10 cellular contexts compared by ENCODE assay signal in genomic region chr18:49967171-49967570, GRCh38.
DNase-seq lines count a peak whose midpoint lies in the region; ATAC-seq and TF ChIP-seq lines count a peak whose summit lies in the region.
"Had no signal": no experiment of that assay in that cellular context is flagged by ENCODE, and none has a peak within 500 bp of the region (broad histone marks: within the 10 kb centered on the region; RNA-seq: fewer than 3 reads in every experiment).

No MANE protein-coding gene starts in this region.

- H3K27ac Mint-ChIP-seq in progenitor cell of endocrine pancreas (peak overlapping the region; percentile 50), WTC11 (no peak overlapping the region)
- H3K27ac Mint-ChIP-seq: activated CD8-positive, alpha-beta memory T cell treated with anti-CD3 and anti-CD28 coated beads, Interleukin-2, amount 10 ng/mL, durations not matched to agents 7 days and 5 days; stimulated activated naive B cell treated with anti-CD40 and anti-IgM and Interleukin-4, amounts not matched to agents 10 μg/mL and 1 μg/mL and 100 μg/mL, for 72 hours had no signal

- CTCF ChIA-PET in WTC11 (lab: Charles Lee): interaction anchor here (0.6 to 1.0 kb wide), 2 partner anchors 28 to 228 kb away, joined by 3 read pairs; partner anchors contain the start of gene MYO5B

- H3K36me3 ChIP-seq in OCI-LY3 (replicated peaks; ENCODE audit: low read depth, low read length): no peaks in the 10 kb centered on the region

- no peak overlapping the region for H3K4me3 Mint-ChIP-seq in progenitor cell of endocrine pancreas (ENCODE audit: low read depth)
- no peak overlapping the region for H3K4me3 Mint-ChIP-seq in WTC11
- H3K4me3 Mint-ChIP-seq: activated CD8-positive, alpha-beta memory T cell treated with anti-CD3 and anti-CD28 coated beads, Interleukin-2, amount 10 ng/mL, durations not matched to agents 7 days and 5 days; stimulated activated naive B cell treated with anti-CD40 and anti-IgM and Interleukin-4, amounts not matched to agents 10 μg/mL and 1 μg/mL and 100 μg/mL, for 72 hours had no signal

- H3K9me3 Mint-ChIP-seq in progenitor cell of endocrine pancreas (ENCODE audit: low read depth) (no peaks in the 10 kb centered on the region), WTC11 (no peaks in the 10 kb centered on the region)
- H3K9me3 Mint-ChIP-seq: stimulated activated naive B cell treated with anti-CD40 and anti-IgM and Interleukin-4, amounts not matched to agents 10 μg/mL and 1 μg/mL and 100 μg/mL, for 72 hours had no signal

- TF ChIP-seq CTCF in OCI-LY3 (IDR thresholded peaks at IDR 0.05; ENCODE audit: low read depth, low read length) (no peak), progenitor cell of endocrine pancreas (IDR thresholded peaks at IDR 0.05; ENCODE audit: unreplicated experiment) (no peak), WTC11 (IDR thresholded peaks at IDR 0.05) (no peak), omental fat pad (IDR thresholded peaks at IDR 0.05) (no peak)

- H3K27me3 Mint-ChIP-seq in progenitor cell of endocrine pancreas: no peaks in the 10 kb centered on the region
- no peaks in the 10 kb centered on the region for H3K27me3 Mint-ChIP-seq in WTC11 (ENCODE audit: low read depth)

- H3K9me3 ChIP-seq in OCI-LY3 (ENCODE audit: insufficient read depth, low read length): no peaks in the 10 kb centered on the region

- DNase-seq in progenitor cell of endocrine pancreas (ENCODE audit: low spot score, unreplicated experiment): no peak
- no peak for DNase-seq in WTC11 (ENCODE audit: low spot score)
- DNase-seq in omental fat pad (ENCODE audit: low spot score): no peak
- no peak for DNase-seq in NCI-H446 treated with DMSO at 0.1 percent for 48 hours (lab: John Stamatoyannopoulos, UW)
- DNase-seq: activated CD8-positive, alpha-beta memory T cell treated with anti-CD3 and anti-CD28 coated beads, Interleukin-2, amount 10 ng/mL, durations not matched to agents 7 days and 5 days; stimulated activated naive B cell treated with anti-CD40 and anti-IgM and Interleukin-4, amounts not matched to agents 10 μg/mL and 1 μg/mL and 100 μg/mL, for 72 hours had no signal

- H3K9ac ChIP-seq in OCI-LY3 (ENCODE audit: low read length): peak overlapping the region; percentile 8; the same call in 1 of the 2 replicates

- H3K4me1 Mint-ChIP-seq in progenitor cell of endocrine pancreas (ENCODE audit: low read depth): peaks cover 26% of the 10 kb centered on the region
- no peaks in the 10 kb centered on the region for H3K4me1 Mint-ChIP-seq in WTC11
- H3K4me1 Mint-ChIP-seq: activated CD8-positive, alpha-beta memory T cell treated with anti-CD3 and anti-CD28 coated beads, Interleukin-2, amount 10 ng/mL, durations not matched to agents 7 days and 5 days; stimulated activated naive B cell treated with anti-CD40 and anti-IgM and Interleukin-4, amounts not matched to agents 10 μg/mL and 1 μg/mL and 100 μg/mL, for 72 hours had no signal

- H3K79me2 ChIP-seq in OCI-LY3 (ENCODE audit: low read length): no peaks in the 10 kb centered on the region

- H3K27me3 ChIP-seq in OCI-LY3 (ENCODE audit: low read depth, low read length): peaks cover 7% of the 10 kb centered on the region

- H3K4me1 ChIP-seq in OCI-LY3 (ENCODE audit: low read length): peaks cover 24% of the 10 kb centered on the region

- H4K20me1 ChIP-seq in OCI-LY3 (ENCODE audit: insufficient read depth, low read length): no peaks in the 10 kb centered on the region

- POLR2A ChIA-PET in WTC11 (lab: Charles Lee): no interaction called here

- peak overlapping the region; percentile 32 for H3K4me3 ChIP-seq in OCI-LY3 (ENCODE audit: low read length)

- peak overlapping the region; percentile 6; the same call in 1 of the 2 replicates for H3K27ac ChIP-seq in OCI-LY3 (ENCODE audit: low read length)

- peaks cover 4% of the 10 kb centered on the region for H3K36me3 Mint-ChIP-seq in progenitor cell of endocrine pancreas (ENCODE audit: insufficient read depth)
- no peaks in the 10 kb centered on the region for H3K36me3 Mint-ChIP-seq in WTC11
- H3K36me3 Mint-ChIP-seq: activated CD8-positive, alpha-beta memory T cell treated with anti-CD3 and anti-CD28 coated beads, Interleukin-2, amount 10 ng/mL, durations not matched to agents 7 days and 5 days; stimulated activated naive B cell treated with anti-CD40 and anti-IgM and Interleukin-4, amounts not matched to agents 10 μg/mL and 1 μg/mL and 100 μg/mL, for 72 hours had no signal

- peak overlapping the region; percentile 53 for H3K4me2 ChIP-seq in OCI-LY3 (ENCODE audit: low read length)

- peak; percentile 56 for ATAC-seq in GM19025 (IDR thresholded peaks at IDR 0.05; ENCODE audit: low read depth, unreplicated experiment)
- ATAC-seq in HG02798 (IDR thresholded peaks at IDR 0.05; ENCODE audit: poor library complexity, unreplicated experiment): peak; percentile 69
- ATAC-seq in WTC11: no peak
- ATAC-seq in omental fat pad (ENCODE audit: low FRiP score): no peak
- ATAC-seq in GM21390 (IDR thresholded peaks at IDR 0.05; ENCODE audit: unreplicated experiment): no peak
- ATAC-seq: activated CD8-positive, alpha-beta memory T cell treated with anti-CD3 and anti-CD28 coated beads, Interleukin-2, amount 10 ng/mL, durations not matched to agents 7 days and 5 days; stimulated activated naive B cell treated with anti-CD40 and anti-IgM and Interleukin-4, amounts not matched to agents 10 μg/mL and 1 μg/mL and 100 μg/mL, for 72 hours had no signal

- peak overlapping the region; percentile 9 for H2AFZ ChIP-seq in OCI-LY3 (ENCODE audit: low read depth, low read length)

TF ChIP-seq in WTC11, 78 proteins besides CTCF, POLR2A, EP300 and RAD21 (continues in another document):
- TF ChIP-seq PREB (CRISPR knock-in tag; IDR thresholded peaks at IDR 0.05; ENCODE audit: borderline replicate concordance): no peak
- no peak for TF ChIP-seq ELF4 (CRISPR knock-in tag; IDR thresholded peaks at IDR 0.05; ENCODE audit: low read depth)
- TF ChIP-seq NR1H2 (CRISPR knock-in tag; IDR thresholded peaks at IDR 0.05): no peak
- no peak for TF ChIP-seq GRHL2 (CRISPR knock-in tag; IDR thresholded peaks at IDR 0.05; ENCODE audit: insufficient replicate concordance, severe bottlenecking)
- no peak for TF ChIP-seq TCF7 (CRISPR knock-in tag; IDR thresholded peaks at IDR 0.05; ENCODE audit: low read depth)
- no peak for TF ChIP-seq ATF3 (CRISPR knock-in tag; conservative IDR thresholded peaks at IDR 0.05)
- TF ChIP-seq FOXK1 (CRISPR knock-in tag; IDR thresholded peaks at IDR 0.05): no peak
- no peak for TF ChIP-seq TP53 (CRISPR knock-in tag; IDR thresholded peaks at IDR 0.05)
- no peak for TF ChIP-seq PRDM15 (CRISPR knock-in tag; IDR thresholded peaks at IDR 0.05)

Comparison
In these comparisons a context has a peak if more than half of its experiments do, and no peak if none do; other contexts are left out.
1. ATAC-seq: peak in GM19025 (single experiment) and HG02798 (single experiment); none in WTC11 (single experiment), omental fat pad (single experiment) and GM21390 (single experiment).